12 cellular contexts compared by ENCODE assay signal in the genomic region with DNA sequence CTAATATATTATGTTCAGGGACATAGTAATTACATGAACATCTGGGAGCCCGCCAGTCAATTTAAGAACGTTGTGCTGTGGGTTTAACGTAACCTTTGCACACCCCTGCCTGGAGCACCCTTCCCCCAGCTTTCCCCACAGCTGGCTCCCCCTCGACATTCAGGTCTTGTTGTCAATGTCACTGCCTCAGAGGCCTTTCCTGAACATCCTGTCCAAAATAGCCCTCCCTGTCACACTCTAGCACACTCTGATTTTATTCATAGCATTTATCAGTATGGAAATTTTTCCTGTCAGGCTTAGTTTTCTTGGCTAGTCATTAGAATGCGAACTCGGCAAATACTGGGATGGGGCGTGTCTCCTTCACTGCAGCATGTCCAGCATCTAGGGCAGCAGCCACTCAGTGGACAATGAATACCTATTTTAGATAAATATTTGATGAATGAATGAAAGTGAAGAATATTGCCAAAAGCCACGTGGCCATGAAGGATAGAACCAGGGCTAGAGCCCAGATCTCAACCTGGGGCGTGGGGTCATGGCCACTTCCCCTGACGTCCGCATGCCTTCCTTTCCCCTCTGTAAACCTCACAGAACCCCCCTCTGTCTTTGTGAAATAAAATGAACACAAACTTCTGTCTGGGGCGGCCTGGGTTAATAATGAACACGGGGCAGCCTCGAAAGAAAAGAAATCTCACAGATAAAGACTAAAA. TPM values are rescaled to one million over a fixed set of nuclear protein-coding genes. Genes with fewer than 3 reads are reported as not detected.
DNase-seq lines count a peak whose midpoint lies in the region; FAIRE-seq and TF ChIP-seq lines count a peak whose summit lies in the region.
"Had no signal": no experiment of that assay in that cellular context is flagged by ENCODE, and none has a peak within 500 bp of the region (broad histone marks: within the 10 kb centered on the region; RNA-seq: fewer than 3 reads in every experiment).

No MANE protein-coding gene starts in this region.

- H3K9me3 Mint-ChIP-seq in immature natural killer cell = no peaks in the 10 kb centered on the region
- H3K9me3 Mint-ChIP-seq: CD4-positive, alpha-beta memory T cell had no signal

- H3K9me3 ChIP-seq in BLaER1 = no peaks in the 10 kb centered on the region
- H3K9me3 ChIP-seq: psoas muscle had no signal

- peak overlapping the region; percentile 43 for H3K4me3 ChIP-seq in BLaER1
- H3K4me3 ChIP-seq: psoas muscle had no signal

- TF ChIP-seq POLR2A in GM12892 (IDR thresholded peaks at IDR 0.05; ENCODE audit: low read depth, low read length) = peak; percentile 42

- FAIRE-seq in GM12892 (lab: Jason Lieb, UNC) = peak; percentile 68

- H3K9ac ChIP-seq in BLaER1 = peak overlapping the region; percentile 28; the same call in 1 of the 2 replicates

- in situ Hi-C loops in SK-MEL-5 (cut with HindIII; ENCODE audit: low pct_unique_long_range_greater_than_20kb, low sequenced_read_pairs) = no loop called here

- H3K27ac ChIP-seq in BLaER1 = peak overlapping the region; percentile 63
- H3K27ac ChIP-seq: psoas muscle had no signal

- no peaks in the 10 kb centered on the region for H4K20me1 ChIP-seq in BLaER1

- POLR2A ChIA-PET in GM10248 (lab: Yijun Ruan, JAX) = interaction anchor here (1.2 kb wide), 1 partner anchor 50 kb away, joined by 6 read pairs; no protein-coding TSS in a partner anchor

- peaks cover 0 to 2% (median 0%) of the 10 kb centered on the region in 3 donors for H3K27me3 Mint-ChIP-seq in immature natural killer cell (ENCODE audit: low read depth in 3 of 3)
- H3K27me3 Mint-ChIP-seq: CD4-positive, alpha-beta memory T cell had no signal

- peak overlapping the region; percentile 91 for H3K4me2 ChIP-seq in BLaER1

- no peaks in the 10 kb centered on the region for H3K27me3 ChIP-seq in BLaER1

- DNase-seq in GM12892 (ENCODE audit: insufficient read length) = no peak
- DNase-seq in SK-MEL-5 (ENCODE audit: low read depth, low spot score) = peak; percentile 10
- DNase-seq in immature natural killer cell = no peak
- no peak for DNase-seq in NCI-H187 (lab: John Stamatoyannopoulos, UW)
- DNase-seq in LoVo (ENCODE audit: low spot score) = no peak
- no peak for DNase-seq in SW 1271 (lab: John Stamatoyannopoulos, UW)
- DNase-seq in GM10248 (ENCODE audit: extremely low spot score) = no peak
- DNase-seq: CD4-positive, alpha-beta memory T cell; PC-3; psoas muscle; stimulated activated CD4-positive, alpha-beta T cell treated with anti-CD3 and anti-CD28 coated beads, Interleukin-4, amount 100 ng/mL, for 24 hours had no signal

- H3K36me3 ChIP-seq in BLaER1 = no peaks in the 10 kb centered on the region

- CTCF ChIA-PET in GM10248 (lab: Yijun Ruan, JAX) = interaction anchor here (1.2 to 3.5 kb wide), 5 partner anchors 9 to 51 kb away, joined by 3 to 15 read pairs (median 3); no protein-coding TSS in a partner anchor

- H3K4me3 Mint-ChIP-seq in immature natural killer cell = peak overlapping the region in 3 of 5 donors; percentile 12 to 34 (median 27)

- peaks cover 0 to 5% (median 3%) of the 10 kb centered on the region in 3 donors for H3K36me3 Mint-ChIP-seq in immature natural killer cell

- peaks cover 68% of the 10 kb centered on the region for H3K4me1 ChIP-seq in BLaER1
- H3K4me1 ChIP-seq: psoas muscle had no signal

- no peak overlapping the region for H3K27ac Mint-ChIP-seq in immature natural killer cell

- no peak for TF ChIP-seq CTCF in GM10248 (IDR thresholded peaks at IDR 0.05; ENCODE audit: control extremely low read depth, extremely low read depth, low read depth, missing control alignments)

- H3K4me1 Mint-ChIP-seq in immature natural killer cell = peaks cover 18 to 31% of the 10 kb centered on the region in 2 donors

RNA-seq across cellular contexts. Expression of gene PIK3R6, which starts 10.5 kb away (rescaled TPM):
- polyA plus RNA-seq in GM12892 (2012; ENCODE audit: missing spikeins) = 81.7 TPM
- 0.05 TPM in 1 of 2 replicates, not detected in the other for total RNA-seq in SK-MEL-5 (2014; rRNA removed; shearing (Covaris generic))
- polyA plus RNA-seq in SK-MEL-5 (2015; cell fraction: cytosol; rRNA removed) = 0.04 and 0.16 TPM in 2 replicates
- not detected in 2 replicates for polyA plus RNA-seq in SK-MEL-5 (2015; cell fraction: nucleus; rRNA removed)
- polyA plus RNA-seq in immature natural killer cell = under 1 TPM in 2 of 3 donors, not detected in 1; 0.18 to 0.57 TPM
- total RNA-seq: PC-3 had no signal

RNA-seq across cellular contexts. Expression of gene MFSD6L, which starts 57.9 kb away (rescaled TPM):
- polyA plus RNA-seq in GM12892 (2012; ENCODE audit: missing spikeins) = 2.0 TPM
- not detected in 2 replicates for total RNA-seq in SK-MEL-5 (2014; rRNA removed; shearing (Covaris generic))
- polyA plus RNA-seq in SK-MEL-5 (2015; cell fraction: cytosol; rRNA removed) = not detected in 2 replicates
- not detected in 2 replicates for polyA plus RNA-seq in SK-MEL-5 (2015; cell fraction: nucleus; rRNA removed)
- not detected for polyA plus RNA-seq in immature natural killer cell
- total RNA-seq: CD4-positive, alpha-beta memory T cell; psoas muscle had no signal
- polyA plus RNA-seq: psoas muscle had no signal
